ENCODE assay signal across 8 cellular contexts in the genomic region with DNA sequence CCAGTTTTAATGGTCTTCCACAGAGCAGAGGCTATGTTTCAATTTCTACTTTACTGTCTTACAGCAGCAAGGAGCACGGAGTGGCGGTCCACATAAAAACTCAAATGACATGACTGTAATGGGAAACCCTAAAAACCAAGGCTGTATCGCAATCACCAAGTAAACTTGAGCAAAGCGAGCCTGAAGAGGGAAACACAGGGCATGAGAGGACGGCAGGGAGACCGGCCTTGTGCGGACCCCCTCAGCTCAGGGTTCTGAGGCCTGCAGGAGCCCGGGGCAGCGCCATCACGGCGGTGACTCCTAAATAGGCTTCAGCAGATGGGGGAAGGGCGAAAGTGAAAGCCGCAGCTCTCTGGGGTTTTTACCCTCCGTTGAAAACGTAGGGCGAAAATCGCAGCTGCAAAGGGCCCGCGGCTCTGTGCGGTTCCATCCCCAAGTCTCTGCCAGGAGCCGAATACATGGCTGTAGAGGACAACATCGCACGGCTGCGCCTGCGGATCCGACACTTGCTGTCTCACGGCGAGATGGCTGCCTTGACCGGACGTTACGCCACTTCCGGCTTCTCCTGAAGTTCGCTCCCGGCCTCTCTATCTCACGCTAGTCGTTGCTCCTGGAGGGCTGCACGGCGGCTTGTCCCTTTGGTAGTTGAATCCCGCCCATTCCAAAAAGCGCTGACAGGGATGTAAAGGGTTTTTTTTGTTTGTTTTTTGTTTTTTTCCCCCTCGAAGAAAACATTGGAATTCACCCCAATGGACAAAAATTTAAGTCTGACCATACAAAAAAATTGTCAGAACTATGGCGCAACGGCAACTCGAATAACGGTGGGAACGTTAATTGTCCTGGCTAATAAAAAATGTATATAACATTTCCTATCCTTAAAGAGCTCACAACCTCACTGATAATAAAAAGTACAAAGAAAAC. TPM values are rescaled to one million over a fixed set of nuclear protein-coding genes. Genes with fewer than 3 reads are reported as not detected.
DNase-seq lines count a peak whose midpoint lies in the region; ATAC-seq, FAIRE-seq and TF ChIP-seq lines count a peak whose summit lies in the region.

A gene (minus strand): TSS at position 543 of the 921 bp plus-strand sequence. CDS start 65 bp downstream, at position 478.

- DNase-seq in NCI-H2227 (lab: John Stamatoyannopoulos, UW; ENCODE audit: unreplicated experiment): peak; percentile 91
- DNase-seq in WERI-Rb-1: peak; percentile 92
- peak; percentile 90 for DNase-seq in bronchial epithelial cell (ENCODE audit: low read depth)
- DNase-seq in iPS-NIHi11 (ENCODE audit: low spot score): peak; percentile 86
- DNase-seq in small intestine: peak; percentile 94

- H3K4me3 ChIP-seq in ACC112 (ENCODE audit: low read depth, low read length): peak within 1 kb of the TSS; percentile 98
- peak within 1 kb of the TSS; percentile 98 for H3K4me3 ChIP-seq in WERI-Rb-1 (ENCODE audit: low read depth, low read length)
- H3K4me3 ChIP-seq in bronchial epithelial cell (ENCODE audit: low read depth, low read length): peak within 1 kb of the TSS; percentile 92
- H3K4me3 ChIP-seq in small intestine (ENCODE audit: low read depth in 1 of 2, low read length in 2 of 2): peak within 1 kb of the TSS; percentile 78

- H3K4me1 ChIP-seq in ACC112 (ENCODE audit: control insufficient read depth, insufficient read depth, low read length, unreplicated experiment) (peaks cover 38% of the 10 kb centered on the region), small intestine (ENCODE audit: control insufficient read depth in 2 of 2, insufficient read depth in 1 of 2, low read depth in 1 of 2, low read length in 1 of 2) (peaks cover 4 to 11% of the 10 kb centered on the region in 2 donors)

- FAIRE-seq in bronchial epithelial cell (lab: Jason Lieb, UNC) (no peak), small intestine (lab: Jason Lieb, UNC) (no peak)

- H3K36me3 ChIP-seq in ACC112 (ENCODE audit: insufficient read depth, low read length) (peaks cover 21% of the 10 kb centered on the region), WERI-Rb-1 (peaks cover 34% of the 10 kb centered on the region), bronchial epithelial cell (ENCODE audit: control insufficient read depth, insufficient read depth, low read length) (peaks cover 4% of the 10 kb centered on the region), small intestine (ENCODE audit: control insufficient read depth in 2 of 2, insufficient read depth in 2 of 2, low read length in 2 of 2) (peaks cover 0 to 5% of the 10 kb centered on the region in 2 donors)

- H3K27ac ChIP-seq in ACC112 (ENCODE audit: low read depth, low read length): peak within 1 kb of the TSS; percentile 90
- H3K27ac ChIP-seq in WERI-Rb-1: peak within 1 kb of the TSS; percentile 94
- peak within 1 kb of the TSS; percentile 80 to 99 for H3K27ac ChIP-seq in small intestine (ENCODE audit: low read depth in 1 of 2, low read length in 1 of 2)

- H2AFZ ChIP-seq in ACC112 (ENCODE audit: low read length, unreplicated experiment): peak within 1 kb of the TSS; percentile 99

- ATAC-seq in GM18868 (IDR thresholded peaks at IDR 0.05; ENCODE audit: unreplicated experiment) (peak; percentile 59), HG03108 (IDR thresholded peaks at IDR 0.05; ENCODE audit: unreplicated experiment) (peak; percentile 55)

- TF ChIP-seq CTCF in WERI-Rb-1 (IDR thresholded peaks at IDR 0.05; ENCODE audit: low read depth, low read length) (no peak), bronchial epithelial cell (IDR thresholded peaks at IDR 0.05; ENCODE audit: insufficient read depth, low read length, severe bottlenecking) (no peak)

- H3K79me2 ChIP-seq in ACC112 (ENCODE audit: control insufficient read depth, insufficient read depth, low read length, unreplicated experiment): peaks cover 91% of the 10 kb centered on the region

- WGBS in small intestine, 3 donors: 0 to 1% (median 0%) methylated on average over 46 of the region's 46 CpGs

- H3K27me3 ChIP-seq in ACC112 (ENCODE audit: insufficient read depth, low read length) (no peaks in the 10 kb centered on the region), WERI-Rb-1 (ENCODE audit: insufficient read depth, low read depth, severe bottlenecking) (no peaks in the 10 kb centered on the region), bronchial epithelial cell (ENCODE audit: control insufficient read depth, insufficient read depth, low read length) (no peaks in the 10 kb centered on the region), small intestine (ENCODE audit: control insufficient read depth in 2 of 2, insufficient read depth in 2 of 2, low read length in 2 of 2) (no peaks in the 10 kb centered on the region)

- H3K9me3 ChIP-seq in WERI-Rb-1 (ENCODE audit: severe bottlenecking): no peaks in the 10 kb centered on the region
- no peaks in the 10 kb centered on the region for H3K9me3 ChIP-seq in small intestine (ENCODE audit: control insufficient read depth, low read depth)

RNA-seq across cellular contexts. Expression of the gene that starts here (rescaled TPM):
- 210 and 234 TPM in 2 replicates for total RNA-seq in bronchial epithelial cell
- polyA plus RNA-seq in small intestine: 100 to 1,000 TPM; 305 to 314 (median 311) TPM

Comparison
In these comparisons a context has a peak if more than half of its experiments do, and no peak if none do; other contexts are left out.
1. Peak in every context shown above with its lines: DNase-seq, ATAC-seq, H3K4me3 ChIP-seq and H3K27ac ChIP-seq.